In genomic region chr13:34020388-34020787, GRCh38 we compare ENCODE assay signal across 15 cellular contexts.
"Had no signal": no experiment of that assay in that cellular context is flagged by ENCODE, and none has a peak within 500 bp of the region (broad histone marks: within the 10 kb centered on the region; RNA-seq: fewer than 3 reads in every experiment).

No MANE protein-coding gene starts in this region.

- H3K27me3 ChIP-seq: upper lobe of left lung had no signal

- H3K4me1 ChIP-seq: lower lobe of right lung, upper lobe of left lung had no signal

- ATAC-seq: activated T-helper 17 cell treated with anti-CD3 and anti-CD28 coated beads, Interleukin-2, amount 50 U/mL, for 72 hours; left cardiac atrium; lower lobe of right lung; naive thymus-derived CD8-positive, alpha-beta T cell; sciatic nerve; T-cell had no signal

- H3K4me3 ChIP-seq: lower lobe of right lung, upper lobe of left lung had no signal

- H3K4me3 Mint-ChIP-seq: activated naive CD4-positive, alpha-beta T cell treated with anti-CD3 and anti-CD28 coated beads for 36 hours; activated T-helper 17 cell treated with anti-CD3 and anti-CD28 coated beads, Interleukin-2, amount 50 U/mL, for 72 hours; naive thymus-derived CD8-positive, alpha-beta T cell; T-cell had no signal

- H3K36me3 Mint-ChIP-seq: T-cell had no signal

- H3K4me1 Mint-ChIP-seq: activated T-helper 17 cell treated with anti-CD3 and anti-CD28 coated beads, Interleukin-2, amount 50 U/mL, for 72 hours; naive thymus-derived CD8-positive, alpha-beta T cell; T-cell had no signal

- H3K27me3 Mint-ChIP-seq: progenitor cell of endocrine pancreas, T-cell had no signal

- H3K9me3 ChIP-seq: upper lobe of left lung had no signal

- H3K27ac ChIP-seq: lower lobe of right lung, upper lobe of left lung, WERI-Rb-1 had no signal

- H3K27ac Mint-ChIP-seq: activated naive CD4-positive, alpha-beta T cell treated with anti-CD3 and anti-CD28 coated beads for 36 hours; activated T-helper 17 cell treated with anti-CD3 and anti-CD28 coated beads, Interleukin-2, amount 50 U/mL, for 72 hours; naive thymus-derived CD8-positive, alpha-beta T cell; progenitor cell of endocrine pancreas; T-cell had no signal

- H3K36me3 ChIP-seq: lower lobe of right lung, upper lobe of left lung, WERI-Rb-1 had no signal

- DNase-seq: activated CD4-positive, alpha-beta T cell treated with anti-CD3 and anti-CD28 coated beads for 4 hours; activated naive CD4-positive, alpha-beta T cell treated with anti-CD3 and anti-CD28 coated beads for 36 hours; effector CD8-positive, alpha-beta T cell; left cardiac atrium; lower lobe of right lung; naive thymus-derived CD8-positive, alpha-beta T cell; occipital lobe; stimulated activated naive CD4-positive, alpha-beta T cell treated with Interleukin-2 at 50 U/mL for 16 hours; T-cell; T1000; upper lobe of left lung; WERI-Rb-1 had no signal
